Comparison of ENCODE assay signal across 8 cellular contexts in the genomic region with DNA sequence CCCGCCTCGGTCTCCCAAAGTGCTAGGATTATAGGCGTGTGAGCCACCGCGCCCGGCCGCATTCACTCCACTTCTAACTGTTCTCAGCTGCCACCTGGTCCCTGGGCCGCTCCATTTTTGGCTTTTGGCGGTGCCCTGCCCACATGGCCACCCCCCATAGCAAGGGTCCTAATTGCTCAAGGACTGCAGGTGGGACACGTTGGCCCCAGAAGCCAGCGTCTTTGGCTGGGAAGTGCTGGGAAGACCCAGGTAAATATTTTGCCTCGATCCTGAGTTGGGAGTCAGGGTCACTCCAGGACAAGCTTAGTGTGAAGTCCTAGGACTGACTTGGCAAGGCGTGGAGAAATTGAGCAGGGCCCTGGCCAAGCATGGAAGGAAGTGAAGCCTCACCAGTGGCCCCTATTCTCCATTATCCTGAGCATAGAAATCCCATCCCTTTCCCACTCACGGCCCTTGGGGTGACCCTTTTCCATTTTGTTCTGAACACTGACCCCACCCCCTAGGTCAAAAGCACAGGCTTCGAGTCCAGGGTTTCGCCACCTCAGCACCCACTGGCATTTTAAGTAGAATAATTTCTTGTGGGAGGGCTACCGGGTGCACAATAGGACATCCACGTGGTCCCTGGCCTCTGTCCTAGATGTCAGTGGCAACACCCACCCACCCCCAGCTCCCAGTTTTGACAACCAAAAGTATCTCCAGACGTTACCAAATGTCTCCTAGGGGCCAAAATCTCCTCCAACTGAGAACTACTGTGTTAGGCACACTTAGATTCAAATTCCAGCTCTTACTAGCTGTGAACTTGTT. TPM values are rescaled to one million over a fixed set of nuclear protein-coding genes. Genes with fewer than 3 reads are reported as not detected.
A peak's percentile ranks its signal among the peaks of the same experiment; 100 is the strongest.
DNase-seq lines count a peak whose midpoint lies in the region; ATAC-seq and TF ChIP-seq lines count a peak whose summit lies in the region.
"Had no signal": no experiment of that assay in that cellular context is flagged by ENCODE, and none has a peak within 500 bp of the region (broad histone marks: within the 10 kb centered on the region; RNA-seq: fewer than 3 reads in every experiment).

No MANE protein-coding gene starts in this region.

- peak overlapping the region; percentile 95 for H2AK5ac ChIP-seq in neuronal stem cell (ENCODE audit: low read depth, low read length)

- H4K8ac ChIP-seq in neuronal stem cell (ENCODE audit: low read depth, low read length): peak overlapping the region; percentile 78

- no peaks in the 10 kb centered on the region for H3K27me3 ChIP-seq in adipocyte (replicated peaks; ENCODE audit: control insufficient read depth, insufficient read depth, low read length)
- no peaks in the 10 kb centered on the region for H3K27me3 ChIP-seq in neuronal stem cell (ENCODE audit: control insufficient read depth in 3 of 3, insufficient read depth in 3 of 3, low read depth in 1 of 3, low read length in 3 of 3)
- H3K27me3 ChIP-seq in Karpas-422 (ENCODE audit: low read length): no peaks in the 10 kb centered on the region

- no CpG with 5 or more reads among the region's 19 CpGs for WGBS in neuronal stem cell (ENCODE audit: extremely low coverage in 2 of 2, insufficient read length in 2 of 2, insufficient replicate concordance in 1 of 2), 2 donors

- H2BK5ac ChIP-seq in neuronal stem cell (ENCODE audit: low read length): no peak overlapping the region

- no peak for ATAC-seq in GM18909 (IDR thresholded peaks at IDR 0.05; ENCODE audit: poor library complexity, unreplicated experiment)

- H3K9me2 ChIP-seq in Karpas-422 (replicated peaks; ENCODE audit: insufficient read depth, low read length): no peaks in the 10 kb centered on the region

- H3K27ac ChIP-seq in neuronal stem cell (replicated peaks; ENCODE audit: low read length) (no peak overlapping the region), Karpas-422 (ENCODE audit: low read length) (no peak overlapping the region)

- H3K79me1 ChIP-seq in neuronal stem cell (ENCODE audit: low read depth, low read length): no peaks in the 10 kb centered on the region

- H3K9me3 ChIP-seq in adipocyte (ENCODE audit: control insufficient read depth, low read length) (no peaks in the 10 kb centered on the region), neuronal stem cell (replicated peaks in 1 of 2; ENCODE audit: control insufficient read depth in 2 of 2, insufficient read depth in 1 of 2, low read depth in 1 of 2, low read length in 2 of 2) (no peaks in the 10 kb centered on the region), Karpas-422 (ENCODE audit: low read length) (no peaks in the 10 kb centered on the region)

- no peak overlapping the region for H3K14ac ChIP-seq in neuronal stem cell (ENCODE audit: low read length)

- peak overlapping the region; percentile 80 for H2BK12ac ChIP-seq in neuronal stem cell (ENCODE audit: low read length)

- H3K9ac ChIP-seq in adipocyte (ENCODE audit: low read length) (peak overlapping the region; percentile 98), neuronal stem cell (ENCODE audit: low read depth, low read length, poor library complexity) (peak overlapping the region; percentile 61), Karpas-422 (ENCODE audit: low read length) (no peak overlapping the region)

- no peak overlapping the region for H3K4ac ChIP-seq in neuronal stem cell (ENCODE audit: low read length)

- H3K23ac ChIP-seq in neuronal stem cell (ENCODE audit: low read depth, low read length, poor library complexity): peak overlapping the region; percentile 51

- peak overlapping the region; percentile 57 for H2BK120ac ChIP-seq in neuronal stem cell (ENCODE audit: low read depth, low read length)

- H3K79me2 ChIP-seq in Karpas-422 (ENCODE audit: low read length): no peaks in the 10 kb centered on the region

- H3K4me3 ChIP-seq in GM12865 (ENCODE audit: low read depth, low read length) (peak overlapping the region; percentile 71), adipocyte (ENCODE audit: low read length) (no peak overlapping the region), neuronal stem cell (ENCODE audit: low read length in 2 of 2) (no peak overlapping the region), Karpas-422 (ENCODE audit: low read length) (no peak overlapping the region)

- peak overlapping the region; percentile 81 for H3K18ac ChIP-seq in neuronal stem cell (ENCODE audit: low read length)

- no peak for TF ChIP-seq CTCF in GM12865 (IDR thresholded peaks at IDR 0.05; ENCODE audit: insufficient read depth, low read depth, low read length, missing control alignments)

- H4K91ac ChIP-seq in neuronal stem cell (ENCODE audit: low read depth, low read length, poor library complexity): peak overlapping the region; percentile 69

- H3K4me2 ChIP-seq in neuronal stem cell (ENCODE audit: insufficient read depth, low read length, poor library complexity, severe bottlenecking): no peak overlapping the region
- H3K4me2 ChIP-seq in Karpas-422 (ENCODE audit: low read depth, low read length, poor library complexity, severe bottlenecking): no peak overlapping the region

- peaks cover 47% of the 10 kb centered on the region for H3K4me1 ChIP-seq in adipocyte (ENCODE audit: control insufficient read depth, insufficient read depth, low read length)
- peaks cover 15 to 21% of the 10 kb centered on the region in 2 donors for H3K4me1 ChIP-seq in neuronal stem cell (ENCODE audit: control insufficient read depth in 2 of 2, insufficient read depth in 1 of 2, low read depth in 1 of 2, low read length in 2 of 2)
- peaks cover 47% of the 10 kb centered on the region for H3K4me1 ChIP-seq in Karpas-422 (ENCODE audit: low read length)

- H4K20me1 ChIP-seq in Karpas-422 (ENCODE audit: insufficient read depth, low read depth, low read length): no peaks in the 10 kb centered on the region; the same call in 1 of the 2 replicates

- H3K36me3 ChIP-seq in adipocyte (ENCODE audit: control insufficient read depth, insufficient read depth, low read length, severe bottlenecking): peaks cover 7% of the 10 kb centered on the region
- H3K36me3 ChIP-seq in neuronal stem cell (replicated peaks in 1 of 2; ENCODE audit: control insufficient read depth in 2 of 2, insufficient read depth in 2 of 2, low read length in 2 of 2): no peaks in the 10 kb centered on the region
- H3K36me3 ChIP-seq in Karpas-422 (ENCODE audit: insufficient read depth, low read length): no peaks in the 10 kb centered on the region

- peak overlapping the region; percentile 94 for H2BK15ac ChIP-seq in neuronal stem cell (ENCODE audit: low read length)

- no peak for DNase-seq in GM12865 (ENCODE audit: low read depth)
- no peak for DNase-seq in adipocyte (ENCODE audit: low read depth)
- no peak for DNase-seq in neuronal stem cell (ENCODE audit: low spot score)
- no peak for DNase-seq in Karpas-422
- DNase-seq in iPS-NIHi7 (ENCODE audit: extremely low spot score): no peak
- DNase-seq: activated effector memory CD4-positive, alpha-beta T cell treated with Interleukin-2 at 50 U/mL for 16 hours; NCI-H510A treated with DMSO at 0.1 percent for 48 hours had no signal

- H2AFZ ChIP-seq in neuronal stem cell (ENCODE audit: low read length) (no peak overlapping the region), Karpas-422 (ENCODE audit: low read length) (no peak overlapping the region)

RNA-seq across cellular contexts. Expression of gene WDR81, which starts 5.9 kb away (rescaled TPM):
- polyA plus RNA-seq in neuronal stem cell (2013, experiment 1 of 2): 2.8 TPM
- 3.3 TPM for polyA plus RNA-seq in neuronal stem cell (2013, experiment 2 of 2)
- 11.7 and 28.9 TPM in 2 replicates for total RNA-seq in Karpas-422 (2014; rRNA removed; shearing (Covaris generic); ENCODE audit: low replicate concordance)

RNA-seq across cellular contexts. Expression of gene TLCD2, which starts 8.4 kb away (rescaled TPM):
- 0.75 TPM for polyA plus RNA-seq in neuronal stem cell (2013, experiment 1 of 2)
- polyA plus RNA-seq in neuronal stem cell (2013, experiment 2 of 2): 0.72 TPM
- not detected in 2 replicates for total RNA-seq in Karpas-422 (2014; rRNA removed; shearing (Covaris generic); ENCODE audit: low replicate concordance)

RNA-seq across cellular contexts. Expression of gene SERPINF2, which starts 24.1 kb away (rescaled TPM):
- polyA plus RNA-seq in neuronal stem cell (2013, experiment 1 of 2): 0.11 TPM
- 0.12 TPM for polyA plus RNA-seq in neuronal stem cell (2013, experiment 2 of 2)
- total RNA-seq in Karpas-422 (2014; rRNA removed; shearing (Covaris generic); ENCODE audit: low replicate concordance): 0.19 and 0.32 TPM in 2 replicates

RNA-seq across cellular contexts. Expression of gene PRPF8, which starts 33.9 kb away (rescaled TPM):
- 95.4 TPM for polyA plus RNA-seq in neuronal stem cell (2013, experiment 1 of 2)
- 97.1 TPM for polyA plus RNA-seq in neuronal stem cell (2013, experiment 2 of 2)
- 105 and 130 TPM in 2 replicates for total RNA-seq in Karpas-422 (2014; rRNA removed; shearing (Covaris generic); ENCODE audit: low replicate concordance)

RNA-seq across cellular contexts. Expression of gene SERPINF1, which starts 43.3 kb away (rescaled TPM):
- polyA plus RNA-seq in neuronal stem cell (2013, experiment 1 of 2): 65.7 TPM
- polyA plus RNA-seq in neuronal stem cell (2013, experiment 2 of 2): 62.7 TPM
- 45.5 and 62.2 TPM in 2 replicates for total RNA-seq in Karpas-422 (2014; rRNA removed; shearing (Covaris generic); ENCODE audit: low replicate concordance)
